ENCODE assay signal across 8 cellular contexts in genomic region chr12:53268637-53269562, GRCh38. TPM values are rescaled to one million over a fixed set of nuclear protein-coding genes. Genes with fewer than 3 reads are reported as not detected.
DNase-seq lines count a peak whose midpoint lies in the region; ATAC-seq lines count a peak whose summit lies in the region.

No MANE protein-coding gene starts in this region.

- POLR2A ChIA-PET in CD4-positive, alpha-beta memory T cell (lab: Charles Lee; ENCODE audit: partially characterized antibody): interaction anchor here (0.9 to 5.1 kb wide), 9 partner anchors 13 to 88 kb away, joined by 3 to 45 read pairs (median 9); partner anchors contain the start of genes CSAD, ITGB7, PFDN5 and ZNF740

- H3K9me3 Mint-ChIP-seq in CD4-positive, alpha-beta memory T cell: peaks cover 0 to 3% (median 0%) of the 10 kb centered on the region in 8 donors
- H3K9me3 Mint-ChIP-seq in central memory CD8-positive, alpha-beta T cell: no peaks in the 10 kb centered on the region
- H3K9me3 Mint-ChIP-seq in naive B cell: no peaks in the 10 kb centered on the region

- H3K9me3 ChIP-seq in CD4-positive, alpha-beta memory T cell (ENCODE audit: control insufficient read depth in 1 of 2, low read length in 2 of 2): no peaks in the 10 kb centered on the region

- CTCF ChIA-PET in CD4-positive, alpha-beta memory T cell (lab: Charles Lee; ENCODE audit: partially characterized antibody): interaction anchor here (0.6 to 5.4 kb wide), 14 partner anchors 9 to 203 kb away, joined by 3 to 110 read pairs (median 3); partner anchors contain the start of genes AAAS, ITGB7 and MYG1

- H3K27ac Mint-ChIP-seq in CD4-positive, alpha-beta memory T cell: peak overlapping the region; percentile 92 to 97 (median 95)
- peak overlapping the region; percentile 96 for H3K27ac Mint-ChIP-seq in central memory CD8-positive, alpha-beta T cell (ENCODE audit: low read depth)
- peak overlapping the region; percentile 89 to 98 (median 98) for H3K27ac Mint-ChIP-seq in naive B cell

- H3K36me3 Mint-ChIP-seq in CD4-positive, alpha-beta memory T cell: peaks cover 0 to 8% of the 10 kb centered on the region in 2 donors
- H3K36me3 Mint-ChIP-seq in central memory CD8-positive, alpha-beta T cell (ENCODE audit: insufficient read depth): no peaks in the 10 kb centered on the region
- no peaks in the 10 kb centered on the region for H3K36me3 Mint-ChIP-seq in naive B cell

- no peak for ATAC-seq in central memory CD8-positive, alpha-beta T cell (replicated peaks; ENCODE audit: extremely low read depth, poor library complexity, severe bottlenecking)
- ATAC-seq in naive B cell (ENCODE audit: low read depth in 2 of 2): no peak

- H3K27me3 Mint-ChIP-seq in CD4-positive, alpha-beta memory T cell: no peaks in the 10 kb centered on the region
- no peaks in the 10 kb centered on the region for H3K27me3 Mint-ChIP-seq in central memory CD8-positive, alpha-beta T cell
- no peaks in the 10 kb centered on the region for H3K27me3 Mint-ChIP-seq in naive B cell

- intact Hi-C loops in CD4-positive, alpha-beta memory T cell (cut with micrococcal nuclease): loop anchor here (1.0 to 2.0 kb wide), 5 partner anchors 49 to 110 kb away; partner anchors contain the start of genes CSAD and ZNF740

- H3K4me3 ChIP-seq in CD4-positive, alpha-beta memory T cell (ENCODE audit: low read length in 2 of 2): peak overlapping the region; percentile 76 to 91

- no peaks in the 10 kb centered on the region for H3K27me3 ChIP-seq in CD4-positive, alpha-beta memory T cell (ENCODE audit: insufficient read depth, low read length)

- DNase-seq in CD4-positive, alpha-beta memory T cell: no peak
- DNase-seq in HT-29 (ENCODE audit: low spot score) (peak; percentile 40), naive B cell (no peak), NCI-H748 (lab: John Stamatoyannopoulos, UW; ENCODE audit: unreplicated experiment) (no peak), NCI-H2171 (lab: John Stamatoyannopoulos, UW) (no peak), NCI-H1092 (lab: John Stamatoyannopoulos, UW) (no peak), NCI-H1417 treated with DMSO at 0.1 percent for 48 hours (lab: John Stamatoyannopoulos, UW) (no peak)
- DNase-seq in central memory CD8-positive, alpha-beta T cell (ENCODE audit: low spot score in 2 of 2): no peak

- H3K27ac ChIP-seq in CD4-positive, alpha-beta memory T cell (ENCODE audit: low read depth, low read length): peak overlapping the region; percentile 71

- no peaks in the 10 kb centered on the region for H3K36me3 ChIP-seq in CD4-positive, alpha-beta memory T cell (ENCODE audit: insufficient read depth, low read length)

- H3K4me3 Mint-ChIP-seq in CD4-positive, alpha-beta memory T cell: peak overlapping the region; percentile 93 to 100 (median 96)
- peak overlapping the region; percentile 99 for H3K4me3 Mint-ChIP-seq in central memory CD8-positive, alpha-beta T cell
- H3K4me3 Mint-ChIP-seq in naive B cell: peak overlapping the region; percentile 92 to 99 (median 98)

- H3K4me1 ChIP-seq in CD4-positive, alpha-beta memory T cell (ENCODE audit: insufficient read depth, low read length): peaks cover 10% of the 10 kb centered on the region

- peaks cover 11 to 29% (median 19%) of the 10 kb centered on the region in 4 donors for H3K4me1 Mint-ChIP-seq in CD4-positive, alpha-beta memory T cell
- H3K4me1 Mint-ChIP-seq in central memory CD8-positive, alpha-beta T cell: peaks cover 18% of the 10 kb centered on the region
- H3K4me1 Mint-ChIP-seq in naive B cell: peaks cover 22 to 25% (median 25%) of the 10 kb centered on the region in 3 donors

RNA-seq across cellular contexts. Expression of gene ESPL1, which starts 0.8 kb away (rescaled TPM):
- total RNA-seq in CD4-positive, alpha-beta memory T cell: under 1 TPM; 0.20 to 0.55 TPM
- under 1 TPM in 1 of 2 donors, not detected in 1; 0.16 TPM for polyA plus RNA-seq in CD4-positive, alpha-beta memory T cell
- 28.0 and 31.0 TPM in 2 replicates for total RNA-seq in HT-29 (2014; rRNA removed; shearing (Covaris generic))
- polyA plus RNA-seq in naive B cell (ENCODE audit: low read depth in 6 of 6): under 1 TPM in 3 of 6 donors, not detected in 3; 0.12 to 0.40 (median 0.23) TPM

RNA-seq across cellular contexts. Expression of gene PFDN5, which starts 26.4 kb away (rescaled TPM):
- 100 to 1,000 TPM; 717 to 718 TPM for total RNA-seq in CD4-positive, alpha-beta memory T cell
- polyA plus RNA-seq in CD4-positive, alpha-beta memory T cell: 1,000 to 10,000 TPM; 1,306 to 1,410 TPM
- 219 and 260 TPM in 2 replicates for total RNA-seq in HT-29 (2014; rRNA removed; shearing (Covaris generic))
- 1,000 to 10,000 TPM; 1,564 to 1,943 (median 1,771) TPM for polyA plus RNA-seq in naive B cell (ENCODE audit: low read depth in 6 of 6)

RNA-seq across cellular contexts. Expression of gene MYG1, which starts 30.6 kb away (rescaled TPM):
- total RNA-seq in CD4-positive, alpha-beta memory T cell: 10 to 100 TPM; 46.0 to 50.8 TPM
- polyA plus RNA-seq in CD4-positive, alpha-beta memory T cell: 10 to 100 TPM; 62.4 to 78.2 TPM
- 92.5 and 106 TPM in 2 replicates for total RNA-seq in HT-29 (2014; rRNA removed; shearing (Covaris generic))
- 10 to 100 TPM; 52.3 to 94.2 (median 60.4) TPM for polyA plus RNA-seq in naive B cell (ENCODE audit: low read depth in 6 of 6)

RNA-seq across cellular contexts. Expression of gene RARG, which starts 36.9 kb away (rescaled TPM):
- total RNA-seq in CD4-positive, alpha-beta memory T cell: 10 to 100 TPM; 84.7 to 86.0 TPM
- polyA plus RNA-seq in CD4-positive, alpha-beta memory T cell: 10 to 100 TPM; 13.2 to 25.1 TPM
- total RNA-seq in HT-29 (2014; rRNA removed; shearing (Covaris generic)): 89.7 and 92.5 TPM in 2 replicates
- 1 to 10 TPM in 2 of 6 donors, under 1 TPM in 2, not detected in 2; 0.78 to 2.2 (median 1.3) TPM for polyA plus RNA-seq in naive B cell (ENCODE audit: low read depth in 6 of 6)

RNA-seq across cellular contexts. Expression of gene AAAS, which starts 52.5 kb away (rescaled TPM):
- 10 to 100 TPM; 63.6 to 66.5 TPM for total RNA-seq in CD4-positive, alpha-beta memory T cell
- polyA plus RNA-seq in CD4-positive, alpha-beta memory T cell: 10 to 100 TPM; 32.5 to 47.8 TPM
- total RNA-seq in HT-29 (2014; rRNA removed; shearing (Covaris generic)): 68.4 and 70.6 TPM in 2 replicates
- 10 to 100 TPM; 34.9 to 49.9 (median 38.5) TPM for polyA plus RNA-seq in naive B cell (ENCODE audit: low read depth in 6 of 6)

Comparison
In these comparisons a context has a peak if more than half of its experiments do, and no peak if none do; other contexts are left out.
1. RNA of gene ESPL1, which starts 0.8 kb away (total RNA-seq): 28.0 to 31.0 TPM in HT-29; 0.20 to 0.55 TPM in CD4-positive, alpha-beta memory T cell; every median in the first group is over 10 times any median in the second.
2. Peak in every context shown above with its lines, with median percentiles within 50 percentile points of each other: H3K27ac Mint-ChIP-seq and H3K4me3 Mint-ChIP-seq.